Comparison of ENCODE assay signal across 9 cellular contexts in genomic region chr4:153115322-153116100, GRCh38.
DNase-seq lines count a peak whose midpoint lies in the region; ATAC-seq and TF ChIP-seq lines count a peak whose summit lies in the region.
"Had no signal": no experiment of that assay in that cellular context is flagged by ENCODE, and none has a peak within 500 bp of the region (broad histone marks: within the 10 kb centered on the region; RNA-seq: fewer than 3 reads in every experiment).

No MANE protein-coding gene starts in this region.

- H3K4me1 Mint-ChIP-seq in stimulated activated effector memory CD8-positive, alpha-beta T cell treated with anti-CD3 and anti-CD28 coated beads, Interleukin-12 subunit alpha, Interleukin-12 subunit beta, amount 100 ng/mL, for 72 hours: peaks cover 7% of the 10 kb centered on the region

- peak overlapping the region in 1 of 4 donors; percentile 22 for H3K27ac ChIP-seq in body of pancreas
- H3K27ac ChIP-seq in mesodermal cell (ENCODE audit: low read depth, low read length, severe bottlenecking): peak overlapping the region; percentile 4
- H3K27ac ChIP-seq: 22Rv1 had no signal

- H3K4me1 ChIP-seq in body of pancreas (peaks cover 11% of the 10 kb centered on the region), mesodermal cell (ENCODE audit: control insufficient read depth, insufficient read depth, low read length, poor library complexity, severe bottlenecking) (peaks cover 13% of the 10 kb centered on the region)

- H3K36me3 ChIP-seq in body of pancreas (replicated peaks in 1 of 2; ENCODE audit: insufficient read depth in 1 of 2, low read depth in 2 of 2): no peaks in the 10 kb centered on the region
- H3K36me3 ChIP-seq in mesodermal cell (ENCODE audit: control insufficient read depth, insufficient read depth, low read length): no peaks in the 10 kb centered on the region

- H3K9me3 ChIP-seq in body of pancreas (no peaks in the 10 kb centered on the region), mesodermal cell (ENCODE audit: control insufficient read depth, low read length) (no peaks in the 10 kb centered on the region)

- H3K9me3 Mint-ChIP-seq in stimulated activated effector memory CD8-positive, alpha-beta T cell treated with anti-CD3 and anti-CD28 coated beads, Interleukin-12 subunit alpha, Interleukin-12 subunit beta, amount 100 ng/mL, for 72 hours: no peaks in the 10 kb centered on the region

- WGBS in body of pancreas, 2 donors: 51% methylated on average over 10 of the region's 10 CpGs
- 88 to 94% methylated on average over 8 to 10 of the region's 10 CpGs for WGBS in mesodermal cell (ENCODE audit: insufficient coverage in 2 of 2), 2 experiments

- TF ChIP-seq POLR2A in body of pancreas (IDR thresholded peaks at IDR 0.05): no peak

- intact Hi-C loops in body of pancreas (cut with DNase I): no loop called here

- no peak overlapping the region for H3K4me3 ChIP-seq in body of pancreas
- H3K4me3 ChIP-seq in mesodermal cell (ENCODE audit: extremely low read depth, insufficient read depth, low read length, poor library complexity, severe bottlenecking): no peak overlapping the region

- no peaks in the 10 kb centered on the region for H3K27me3 ChIP-seq in body of pancreas

- ATAC-seq in HG03442 (IDR thresholded peaks at IDR 0.05; ENCODE audit: unreplicated experiment) (peak; percentile 66), body of pancreas (peak; percentile 54)
- peak; percentile 88 for ATAC-seq in stimulated activated effector memory CD8-positive, alpha-beta T cell treated with anti-CD3 and anti-CD28 coated beads, Interleukin-12 subunit alpha, Interleukin-12 subunit beta, amount 100 ng/mL, for 72 hours

- TF ChIP-seq CTCF in body of pancreas (IDR thresholded peaks at IDR 0.05): no peak

- no peak overlapping the region for H3K4me3 Mint-ChIP-seq in stimulated activated effector memory CD8-positive, alpha-beta T cell treated with anti-CD3 and anti-CD28 coated beads, Interleukin-12 subunit alpha, Interleukin-12 subunit beta, amount 100 ng/mL, for 72 hours

- H3K27ac Mint-ChIP-seq in stimulated activated effector memory CD8-positive, alpha-beta T cell treated with anti-CD3 and anti-CD28 coated beads, Interleukin-12 subunit alpha, Interleukin-12 subunit beta, amount 100 ng/mL, for 72 hours: no peak overlapping the region

- peaks cover 6% of the 10 kb centered on the region for H3K36me3 Mint-ChIP-seq in stimulated activated effector memory CD8-positive, alpha-beta T cell treated with anti-CD3 and anti-CD28 coated beads, Interleukin-12 subunit alpha, Interleukin-12 subunit beta, amount 100 ng/mL, for 72 hours

- DNase-seq in DMS 273 (lab: John Stamatoyannopoulos, UW; ENCODE audit: unreplicated experiment) (peak; percentile 5), DMS 273 treated with DMSO at 0.1 percent for 48 hours (lab: John Stamatoyannopoulos, UW) (no peak), T-helper 9 cell (peak; percentile 52), body of pancreas (peak in 1 of 4 donors; percentile 26), NCI-H1694 treated with DMSO at 0.1 percent for 48 hours (lab: John Stamatoyannopoulos, UW) (no peak)
- peak; percentile 47 to 84 for DNase-seq in stimulated activated effector memory CD8-positive, alpha-beta T cell treated with anti-CD3 and anti-CD28 coated beads, Interleukin-12 subunit alpha, Interleukin-12 subunit beta, amount 100 ng/mL, for 72 hours (ENCODE audit: low spot score in 2 of 2)

Comparison
In these comparisons a context has a peak if more than half of its experiments do, and no peak if none do; other contexts are left out.
1. DNase-seq: peak in DMS 273 (single experiment), T-helper 9 cell (single experiment) and stimulated activated effector memory CD8-positive, alpha-beta T cell treated with anti-CD3 and anti-CD28 coated beads, Interleukin-12 subunit alpha, Interleukin-12 subunit beta, amount 100 ng/mL, for 72 hours (2 of 2); none in DMS 273 treated with DMSO at 0.1 percent for 48 hours (single experiment) and NCI-H1694 treated with DMSO at 0.1 percent for 48 hours (single experiment).
2. Peak in every context shown above with its lines, with median percentiles within 50 percentile points of each other: ATAC-seq.